Comparison of ENCODE assay signal across 14 cellular contexts in the genomic region with DNA sequence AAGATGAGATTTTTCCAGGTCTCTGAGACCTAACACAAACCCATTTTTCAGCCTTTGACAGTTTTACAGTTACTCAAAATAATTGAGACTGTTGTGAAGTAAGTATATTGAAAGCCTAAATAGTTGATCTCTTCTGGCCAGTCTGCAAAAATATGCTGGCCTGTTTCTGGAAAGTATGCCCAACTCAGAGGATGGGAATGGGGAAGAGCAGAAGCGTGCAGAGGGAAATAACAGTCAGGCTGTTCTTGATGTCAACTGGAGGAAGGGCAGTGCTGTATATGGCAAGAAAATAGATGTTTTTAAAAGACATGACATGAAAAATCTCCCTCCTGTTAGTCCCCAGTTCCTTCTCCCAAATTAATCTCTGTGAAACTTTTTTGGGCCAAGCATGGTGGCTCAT.
"Had no signal": no experiment of that assay in that cellular context is flagged by ENCODE, and none has a peak within 500 bp of the region (broad histone marks: within the 10 kb centered on the region; RNA-seq: fewer than 3 reads in every experiment).

No MANE protein-coding gene starts in this region.

- ATAC-seq: activated CD4-positive, CD25-positive, alpha-beta regulatory T cell treated with anti-CD3 and anti-CD28 coated beads, Interleukin-2, amount 50 U/mL, for 24 hours; gastroesophageal sphincter; psoas muscle; sciatic nerve had no signal

- DNase-seq: effector CD8-positive, alpha-beta T cell; kidney; mesendoderm; nephron progenitor cell; psoas muscle; stimulated activated CD4-positive, alpha-beta T cell treated with anti-CD3 and anti-CD28 coated beads, Interleukin-12 subunit alpha, Interleukin-12 subunit beta, amount 100 ng/mL, for 4 hours; stimulated activated CD4-positive, alpha-beta T cell treated with anti-CD3 and anti-CD28 coated beads, Interleukin-2, amount 100 ng/mL, for 48 hours had no signal

- H3K4me3 Mint-ChIP-seq: nephron progenitor cell; T-helper 2 cell treated with Interferon-gamma antibody and Interleukin-4, amounts not matched to agents 5 μg/mL and 100 μg/mL, for 36 hours had no signal

- H3K27me3 ChIP-seq: cardiac muscle cell, gastroesophageal sphincter, upper lobe of left lung had no signal

- H3K27ac ChIP-seq: cardiac muscle cell, coronary artery, psoas muscle, upper lobe of left lung had no signal

- H3K9me3 ChIP-seq: gastroesophageal sphincter, psoas muscle, upper lobe of left lung had no signal

- H3K27ac Mint-ChIP-seq: T-helper 2 cell treated with Interferon-gamma antibody and Interleukin-4, amounts not matched to agents 5 μg/mL and 100 μg/mL, for 36 hours had no signal

- H3K4me3 ChIP-seq: cardiac muscle cell, coronary artery, gastroesophageal sphincter, psoas muscle, upper lobe of left lung had no signal

- H3K9me3 Mint-ChIP-seq: nephron progenitor cell; T-helper 2 cell treated with Interferon-gamma antibody and Interleukin-4, amounts not matched to agents 5 μg/mL and 100 μg/mL, for 36 hours had no signal
